Comparison of ENCODE assay signal across 22 cellular contexts in genomic region chr5:34409376-34409775, GRCh38.
A peak's percentile ranks its signal among the peaks of the same experiment; 100 is the strongest.
DNase-seq lines count a peak whose midpoint lies in the region; ATAC-seq, FAIRE-seq and TF ChIP-seq lines count a peak whose summit lies in the region.
"Had no signal": no experiment of that assay in that cellular context is flagged by ENCODE, and none has a peak within 500 bp of the region (broad histone marks: within the 10 kb centered on the region; RNA-seq: fewer than 3 reads in every experiment).

No MANE protein-coding gene starts in this region.

- dilution Hi-C loops in IMR-90 (cut with HindIII; ENCODE audit: low sequenced_read_pairs, unreplicated experiment), result no loop called here

- 0 out of 2 replicates have a peak overlapping the region, but pooled peaks have one; percentile 45 for H3K14ac ChIP-seq in IMR-90 (replicated peaks; ENCODE audit: low read depth, low read length)
- no peak overlapping the region for H3K14ac ChIP-seq in H1 (ENCODE audit: insufficient read length)

- H3K9ac ChIP-seq in IMR-90 (ENCODE audit: low read depth, low read length) (no peak overlapping the region), H1 (replicated peaks in 1 of 4; ENCODE audit: extremely low read depth in 1 of 4, low read depth in 3 of 4, low read length in 3 of 4) (no peak overlapping the region)
- H3K9ac ChIP-seq: BLaER1 had no signal

- H3K56ac ChIP-seq in IMR-90 (ENCODE audit: extremely low read depth, insufficient read depth, low read length) (no peak overlapping the region), H1 (replicated peaks; ENCODE audit: insufficient read length, low read depth, low read length) (no peak overlapping the region)

- H2BK20ac ChIP-seq in IMR-90 (ENCODE audit: low read depth, low read length) (peak overlapping the region; percentile 3; the same call in 1 of the 2 replicates), H1 (ENCODE audit: low read length) (peak overlapping the region; percentile 38)

- TF ChIP-seq POLR2A in IMR-90 (IDR thresholded peaks at IDR 0.05; ENCODE audit: low read depth, low read length) (no peak), H1 (IDR thresholded peaks at IDR 0.05; ENCODE audit: control extremely low read depth in 1 of 2, low read depth in 2 of 2, low read length in 2 of 2) (no peak)

- TF ChIP-seq CTCF in IMR-90 (conservative IDR thresholded peaks at IDR 0.05; ENCODE audit: low read depth, low read length) (no peak), H1 (IDR thresholded peaks at IDR 0.05; ENCODE audit: control extremely low read depth in 1 of 3, insufficient read depth in 1 of 3, low read depth in 1 of 3, low read length in 3 of 3) (no peak), neural crest cell (conservative IDR thresholded peaks at IDR 0.05) (no peak)

- no peak overlapping the region for H3K4ac ChIP-seq in IMR-90 (ENCODE audit: low read depth, low read length)
- no peak overlapping the region for H3K4ac ChIP-seq in H1 (replicated peaks; ENCODE audit: insufficient read length, low read depth, low read length)

- no peaks in the 10 kb centered on the region for H3K79me2 ChIP-seq in H1 (ENCODE audit: control insufficient read depth in 1 of 2, insufficient read depth in 2 of 2, low read length in 2 of 2)

- peak overlapping the region; percentile 71 for H3K27ac Mint-ChIP-seq in neural crest cell (ENCODE audit: unreplicated experiment)
- H3K27ac Mint-ChIP-seq: CD4-positive, alpha-beta memory T cell had no signal

- peaks cover 19% of the 10 kb centered on the region for H3K4me1 Mint-ChIP-seq in neural crest cell
- H3K4me1 Mint-ChIP-seq: CD4-positive, alpha-beta memory T cell had no signal

- no peaks in the 10 kb centered on the region for H3K36me3 ChIP-seq in IMR-90 (ENCODE audit: control insufficient read depth, insufficient read depth, low read length)
- peaks cover 0 to 9% (median 4%) of the 10 kb centered on the region in 4 experiments; a peak in 3 of 8 replicates for H3K36me3 ChIP-seq in H1 (ENCODE audit: control insufficient read depth in 2 of 4, insufficient read depth in 4 of 4, low read length in 3 of 4)
- H3K36me3 ChIP-seq: BLaER1 had no signal

- H3K36me3 Mint-ChIP-seq in neural crest cell (ENCODE audit: low read depth), result no peaks in the 10 kb centered on the region
- H3K36me3 Mint-ChIP-seq: CD4-positive, alpha-beta memory T cell had no signal

- H2BK15ac ChIP-seq in IMR-90 (ENCODE audit: low read depth, low read length) (peak overlapping the region; percentile 20; the same call in 1 of the 3 replicates), H1 (ENCODE audit: low read length) (no peak overlapping the region)

- no peak overlapping the region for H3K23ac ChIP-seq in IMR-90 (ENCODE audit: low read depth, low read length)
- H3K23ac ChIP-seq in H1 (ENCODE audit: insufficient read length), result no peak overlapping the region

- H3K9me3 ChIP-seq in IMR-90 (ENCODE audit: control insufficient read depth, insufficient read depth, low read length), result no peaks in the 10 kb centered on the region
- H3K9me3 ChIP-seq in H1 (ENCODE audit: insufficient read depth in 2 of 2, low read depth in 1 of 2, low read length in 1 of 2), result peaks cover 4 to 19% of the 10 kb centered on the region in 2 experiments; a peak in 3 of 4 replicates
- H3K9me3 ChIP-seq: A549, BLaER1 had no signal

- H3K9me3 Mint-ChIP-seq in neural crest cell, result no peaks in the 10 kb centered on the region
- H3K9me3 Mint-ChIP-seq: CD4-positive, alpha-beta memory T cell had no signal

- 0 out of 2 replicates have a peak, but pooled peaks cover 7% of the 10 kb centered on the region for H3K9me1 ChIP-seq in IMR-90 (ENCODE audit: insufficient read depth, low read length)

- H2AK5ac ChIP-seq in IMR-90 (ENCODE audit: low read depth, low read length) (no peak overlapping the region), H1 (ENCODE audit: low read depth, low read length) (peak overlapping the region; percentile 34; the same call in 1 of the 2 replicates)

- H3K4me2 ChIP-seq in IMR-90 (ENCODE audit: low read depth, low read length), result no peak overlapping the region
- no peak overlapping the region for H3K4me2 ChIP-seq in H1 (ENCODE audit: insufficient read depth in 1 of 2, low read depth in 2 of 2, low read length in 2 of 2)
- H3K4me2 ChIP-seq: A549, BLaER1 had no signal

- H3K23me2 ChIP-seq in H1 (ENCODE audit: low read depth, low read length), result no peaks in the 10 kb centered on the region

- no peak for FAIRE-seq in H1 (lab: Jason Lieb, UNC)
- FAIRE-seq: A549, GM12892, GM18507 had no signal

- ATAC-seq in IMR-90 (ENCODE audit: low read depth) (no peak), GM19467 (IDR thresholded peaks at IDR 0.05; ENCODE audit: unreplicated experiment) (no peak)
- ATAC-seq: A549 had no signal

- TF ChIP-seq RAD21 in IMR-90 (IDR thresholded peaks at IDR 0.05; ENCODE audit: low read length), result no peak
- no peak for TF ChIP-seq RAD21 in H1 (IDR thresholded peaks at IDR 0.05 in 1 of 2, conservative IDR thresholded peaks at IDR 0.05 in 1 of 2; ENCODE audit: low read depth in 2 of 2, low read length in 2 of 2)

- CTCF ChIA-PET in IMR-90 (lab: Yijun Ruan, JAX) (no interaction called here), H1 (lab: Charles Lee; ENCODE audit: partially characterized antibody) (interaction anchor here (1.2 kb wide), 1 partner anchor 45 kb away, joined by 3 read pairs; no protein-coding TSS in a partner anchor)

- H3K4me1 ChIP-seq in IMR-90 (ENCODE audit: control insufficient read depth, insufficient read depth, low read length), result peaks cover 13% of the 10 kb centered on the region
- H3K4me1 ChIP-seq in H1 (replicated peaks in 1 of 4; ENCODE audit: control insufficient read depth in 3 of 4, insufficient read depth in 4 of 4, low read length in 3 of 4), result peaks cover 3 to 14% (median 12%) of the 10 kb centered on the region in 4 experiments
- H3K4me1 ChIP-seq: BLaER1 had no signal

- intact Hi-C loops in IMR-90 (cut with micrococcal nuclease), result no loop called here

- no peak overlapping the region for H3K18ac ChIP-seq in IMR-90 (ENCODE audit: low read depth, low read length)
- H3K18ac ChIP-seq in H1 (ENCODE audit: extremely low read depth, low read length), result peak overlapping the region; percentile 11; the same call in 1 of the 2 replicates

- TF ChIP-seq EP300 in H1 (IDR thresholded peaks at IDR 0.05; ENCODE audit: borderline replicate concordance in 1 of 2, low read depth in 2 of 2, low read length in 2 of 2), result no peak

- no peak overlapping the region for H2BK120ac ChIP-seq in IMR-90 (ENCODE audit: low read depth, low read length)
- peak overlapping the region; percentile 6 for H2BK120ac ChIP-seq in H1 (replicated peaks; ENCODE audit: low read depth, low read length)

- H3K79me1 ChIP-seq in IMR-90 (ENCODE audit: low read depth in 1 of 2, low read length in 2 of 2) (no peaks in the 10 kb centered on the region), H1 (ENCODE audit: low read depth, low read length) (no peaks in the 10 kb centered on the region)

- BruUV-seq in IMR-90 (replicated peaks; lab: Mats Ljungman, UMichigan), result no TSS peak

- in situ Hi-C loops in IMR-90 (cut with MboI; ENCODE audit: low sequenced_read_pairs), result no loop called here

- DNase-seq in EH (ENCODE audit: low read depth) (peak; percentile 58), IMR-90 (no peak), H1 (ENCODE audit: low read depth in 1 of 2, low spot score in 2 of 2) (no peak), neural crest cell (ENCODE audit: low read depth, low spot score) (no peak), dermis blood vessel endothelial cell (no peak)
- DNase-seq in effector CD8-positive, alpha-beta T cell (lab: John Stamatoyannopoulos, UW), result no peak
- DNase-seq: Calu3; CD4-positive, alpha-beta memory T cell; DMS53; H7; MM.1S; NCI-H1092; NCI-H1436 treated with DMSO at 0.1 percent for 48 hours; NCI-H2081; NCI-H2171 treated with DMSO at 0.1 percent for 48 hours; NCI-H446 treated with DMSO at 0.1 percent for 48 hours; SHP77 treated with DMSO at 0.1 percent for 48 hours had no signal

- no peak overlapping the region for H2BK5ac ChIP-seq in IMR-90 (ENCODE audit: low read depth, low read length, poor library complexity, severe bottlenecking)
- no peak overlapping the region for H2BK5ac ChIP-seq in H1 (ENCODE audit: low read depth, low read length)

- no peak overlapping the region for H2AK9ac ChIP-seq in IMR-90 (replicated peaks; ENCODE audit: low read depth, low read length, poor library complexity)

- peaks cover 3% of the 10 kb centered on the region for H3K27me3 Mint-ChIP-seq in neural crest cell (ENCODE audit: low read depth)

- no peak overlapping the region for H4K8ac ChIP-seq in IMR-90 (ENCODE audit: low read depth in 2 of 2, low read length in 2 of 2)
- H4K8ac ChIP-seq in H1 (ENCODE audit: extremely low read depth, insufficient read depth, low read length), result no peak overlapping the region

- H4K91ac ChIP-seq in IMR-90 (ENCODE audit: insufficient read depth, low read depth, low read length) (no peak overlapping the region; the same call in 1 of the 2 replicates), H1 (replicated peaks; ENCODE audit: insufficient read length, low read length) (no peak overlapping the region)

- H3K4me3 Mint-ChIP-seq in neural crest cell, result no peak overlapping the region
- H3K4me3 Mint-ChIP-seq: CD4-positive, alpha-beta memory T cell had no signal

- no peaks in the 10 kb centered on the region for H3K27me3 ChIP-seq in IMR-90 (ENCODE audit: control insufficient read depth, insufficient read depth, low read length)
- H3K27me3 ChIP-seq in H1 (replicated peaks in 1 of 4; ENCODE audit: control insufficient read depth in 3 of 4, extremely low read depth in 1 of 4, insufficient read depth in 3 of 4, low read length in 3 of 4), result no peaks in the 10 kb centered on the region
- H3K27me3 ChIP-seq: BLaER1 had no signal

- H4K5ac ChIP-seq in IMR-90 (ENCODE audit: low read depth, low read length) (no peak overlapping the region), H1 (ENCODE audit: insufficient read length, low read depth, low read length) (peak overlapping the region; percentile 71)

- H3K4me3 ChIP-seq in IMR-90 (ENCODE audit: insufficient read depth, low read depth, low read length), result no peak overlapping the region
- H3K4me3 ChIP-seq in H1 (ENCODE audit: extremely low read depth in 1 of 4, insufficient read depth in 2 of 4, low read depth in 3 of 4, low read length in 4 of 4), result no peak overlapping the region
- H3K4me3 ChIP-seq: A549, BLaER1 had no signal

- H4K20me1 ChIP-seq in IMR-90 (ENCODE audit: insufficient read depth, low read length) (no peaks in the 10 kb centered on the region), H1 (replicated peaks in 1 of 2; ENCODE audit: control insufficient read depth in 1 of 2, insufficient read depth in 2 of 2, low read length in 2 of 2) (no peaks in the 10 kb centered on the region)
- H4K20me1 ChIP-seq: BLaER1 had no signal

- H2BK12ac ChIP-seq in H1 (ENCODE audit: low read depth, low read length), result peak overlapping the region; percentile 83; the same call in 1 of the 2 replicates

- POLR2A ChIA-PET in IMR-90 (lab: Charles Lee; ENCODE audit: unreplicated experiment) (no interaction called here), H1 (lab: Charles Lee; ENCODE audit: partially characterized antibody) (no interaction called here)

- H3K27ac ChIP-seq in IMR-90 (ENCODE audit: insufficient read depth, low read length) (no peak overlapping the region), H1 (ENCODE audit: low read depth, low read length) (no peak overlapping the region)
- H3K27ac ChIP-seq: A549, BLaER1 had no signal

- H2AFZ ChIP-seq in IMR-90 (replicated peaks; ENCODE audit: low read length, poor library complexity) (no peak overlapping the region), H1 (ENCODE audit: low read length) (no peak overlapping the region)

TF ChIP-seq in H1, 55 proteins besides CTCF, POLR2A, EP300 and RAD21 (continues in another document):
- no peak for TF ChIP-seq GABPA (IDR thresholded peaks at IDR 0.05; ENCODE audit: borderline replicate concordance, insufficient read depth, low read length)
